ENCODE assay signal across 17 cellular contexts in the genomic region with DNA sequence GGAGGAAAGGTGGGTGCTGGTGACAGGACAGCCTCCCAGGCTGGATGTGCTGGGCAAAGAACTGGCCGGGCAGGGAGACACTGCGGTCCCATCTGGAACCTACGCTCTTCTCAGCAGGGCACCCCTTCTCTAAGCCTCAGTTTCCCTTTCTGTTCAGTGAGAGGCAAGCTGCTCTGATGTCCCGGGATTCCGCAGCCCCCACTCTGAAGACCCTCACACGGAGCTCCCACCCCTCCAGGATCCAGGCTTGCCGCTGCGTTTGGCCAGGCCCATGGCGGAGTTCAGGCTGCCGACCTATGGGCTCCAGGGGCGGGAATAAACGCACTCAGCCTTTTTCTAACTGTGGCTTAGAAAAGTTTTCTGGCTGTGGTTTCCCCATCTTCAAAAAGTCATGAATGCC. TPM values are rescaled to one million over a fixed set of nuclear protein-coding genes. Genes with fewer than 3 reads are reported as not detected.
DNase-seq lines count a peak whose midpoint lies in the region; ATAC-seq and TF ChIP-seq lines count a peak whose summit lies in the region.
"Had no signal": no experiment of that assay in that cellular context is flagged by ENCODE, and none has a peak within 500 bp of the region (broad histone marks: within the 10 kb centered on the region; RNA-seq: fewer than 3 reads in every experiment).

No MANE protein-coding gene starts in this region.

- H3K4ac ChIP-seq in IMR-90 (ENCODE audit: low read depth, low read length), result no peak overlapping the region

- H4K5ac ChIP-seq in IMR-90 (ENCODE audit: low read depth, low read length), result no peak overlapping the region

- H3K36me3 ChIP-seq in BLaER1, result peaks cover 8% of the 10 kb centered on the region; the same call in 1 of the 2 replicates
- H3K36me3 ChIP-seq in IMR-90 (ENCODE audit: control insufficient read depth, insufficient read depth, low read length), result no peaks in the 10 kb centered on the region
- H3K36me3 ChIP-seq in left ventricle myocardium inferior, result no peaks in the 10 kb centered on the region
- H3K36me3 ChIP-seq in skeletal muscle tissue (ENCODE audit: control insufficient read depth in 3 of 3, insufficient read depth in 3 of 3, low read length in 3 of 3), result no peaks in the 10 kb centered on the region

- no peak overlapping the region for H3K56ac ChIP-seq in IMR-90 (ENCODE audit: extremely low read depth, insufficient read depth, low read length)

- TF ChIP-seq POLR2A in IMR-90 (IDR thresholded peaks at IDR 0.05; ENCODE audit: low read depth, low read length) (no peak), lower leg skin (IDR thresholded peaks at IDR 0.05) (no peak)

- H2BK5ac ChIP-seq in IMR-90 (ENCODE audit: low read depth, low read length, poor library complexity, severe bottlenecking), result no peak overlapping the region

- H3K4me3 ChIP-seq in BLaER1, result no peak overlapping the region
- no peak overlapping the region for H3K4me3 ChIP-seq in IMR-90 (ENCODE audit: insufficient read depth, low read depth, low read length)
- H3K4me3 ChIP-seq in left ventricle myocardium inferior, result peak overlapping the region; percentile 49
- H3K4me3 ChIP-seq in skeletal muscle tissue (ENCODE audit: low read length in 3 of 3), result no peak overlapping the region
- H3K4me3 ChIP-seq in lower leg skin (ENCODE audit: low read depth, poor library complexity, severe bottlenecking), result no peak overlapping the region
- H3K4me3 ChIP-seq: GM23248, SK-N-MC had no signal

- H3K23ac ChIP-seq in IMR-90 (ENCODE audit: low read depth, low read length), result no peak overlapping the region

- no peak overlapping the region for H3K14ac ChIP-seq in IMR-90 (replicated peaks; ENCODE audit: low read depth, low read length)

- BruUV-seq in IMR-90 (replicated peaks; lab: Mats Ljungman, UMichigan), result no TSS peak

- no peak for TF ChIP-seq RAD21 in IMR-90 (IDR thresholded peaks at IDR 0.05; ENCODE audit: low read length)

- POLR2A ChIA-PET in IMR-90 (lab: Charles Lee; ENCODE audit: unreplicated experiment), result no interaction called here

- no peak overlapping the region for H4K91ac ChIP-seq in IMR-90 (ENCODE audit: insufficient read depth, low read depth, low read length)

- DNase-seq in IMR-90 (no peak), left ventricle myocardium inferior (no peak), NCI-H226 (no peak), GM13976 (ENCODE audit: low spot score) (no peak), lower leg skin (ENCODE audit: low spot score in 2 of 2) (no peak)
- DNase-seq: HCEC 1CT, KG1, NCI-H1436 treated with DMSO at 0.1 percent for 48 hours, NCI-H2029 treated with DMSO at 0.1 percent for 48 hours, NCI-H510A, NCI-H774, PC-3 had no signal

- dilution Hi-C loops in IMR-90 (cut with HindIII; ENCODE audit: low sequenced_read_pairs, unreplicated experiment), result no loop called here

- H2AK5ac ChIP-seq in IMR-90 (ENCODE audit: low read depth, low read length), result no peak overlapping the region

- no peak overlapping the region for H2BK15ac ChIP-seq in IMR-90 (ENCODE audit: low read depth, low read length)

- CTCF ChIA-PET in IMR-90 (lab: Yijun Ruan, JAX), result no interaction called here

- H3K4me2 ChIP-seq in BLaER1, result peak overlapping the region; percentile 98
- H3K4me2 ChIP-seq in IMR-90 (ENCODE audit: low read depth, low read length), result no peak overlapping the region

- peak overlapping the region; percentile 100; the same call in 1 of the 2 replicates for H3K9ac ChIP-seq in BLaER1
- no peak overlapping the region for H3K9ac ChIP-seq in IMR-90 (ENCODE audit: low read depth, low read length)
- H3K9ac ChIP-seq in skeletal muscle tissue (ENCODE audit: low read depth in 1 of 3, low read length in 3 of 3), result peak overlapping the region in 2 of 3 donors; percentile 86 to 93

- ATAC-seq in IMR-90 (ENCODE audit: low read depth), result no peak
- ATAC-seq: PC-3 had no signal

- H3K27ac ChIP-seq in BLaER1 (peak overlapping the region; percentile 100), IMR-90 (ENCODE audit: insufficient read depth, low read length) (no peak overlapping the region), left ventricle myocardium inferior (replicated peaks) (peak overlapping the region; percentile 98), skeletal muscle tissue (ENCODE audit: low read depth, low read length) (peak overlapping the region; percentile 100)

- H3K79me1 ChIP-seq in IMR-90 (ENCODE audit: low read depth in 1 of 2, low read length in 2 of 2), result no peaks in the 10 kb centered on the region

- in situ Hi-C loops in IMR-90 (cut with MboI; ENCODE audit: low sequenced_read_pairs), result no loop called here
- in situ Hi-C loops in GM13976 (cut with MboI; ENCODE audit: low sequenced_read_pairs, unreplicated experiment), result no loop called here

- H4K20me1 ChIP-seq in BLaER1, result no peaks in the 10 kb centered on the region
- H4K20me1 ChIP-seq in IMR-90 (ENCODE audit: insufficient read depth, low read length), result no peaks in the 10 kb centered on the region

- H2AFZ ChIP-seq in IMR-90 (replicated peaks; ENCODE audit: low read length, poor library complexity), result no peak overlapping the region

- 84% methylated on average over 8 of the region's 12 CpGs; no CpG with 5 or more reads in 1 of the 2 experiments for WGBS in IMR-90 (ENCODE audit: extremely low coverage in 2 of 2, insufficient read length in 1 of 2), 2 experiments
- WGBS in lower leg skin, 2 donors, result 82 to 83% methylated on average over 12 of the region's 12 CpGs

- H3K9me1 ChIP-seq in IMR-90 (ENCODE audit: insufficient read depth, low read length), result no peaks in the 10 kb centered on the region

- H2AK9ac ChIP-seq in IMR-90 (replicated peaks; ENCODE audit: low read depth, low read length, poor library complexity), result peak overlapping the region; percentile 5

- intact Hi-C loops in IMR-90 (cut with micrococcal nuclease), result no loop called here
- intact Hi-C loops in left ventricle myocardium inferior (cut with micrococcal nuclease), result no loop called here
- intact Hi-C loops in lower leg skin (cut with DNase I; ENCODE audit: low total_unique reads), result no loop called here

- H2BK120ac ChIP-seq in IMR-90 (ENCODE audit: low read depth, low read length), result no peak overlapping the region; the same call in 1 of the 2 replicates

- H4K8ac ChIP-seq in IMR-90 (ENCODE audit: low read depth in 2 of 2, low read length in 2 of 2), result no peak overlapping the region

- no peak overlapping the region for H3K18ac ChIP-seq in IMR-90 (ENCODE audit: low read depth, low read length)

- H3K4me1 ChIP-seq in BLaER1, result peaks cover 75% of the 10 kb centered on the region
- peaks cover 7% of the 10 kb centered on the region for H3K4me1 ChIP-seq in IMR-90 (ENCODE audit: control insufficient read depth, insufficient read depth, low read length)
- peaks cover 23% of the 10 kb centered on the region for H3K4me1 ChIP-seq in left ventricle myocardium inferior
- peaks cover 12 to 19% (median 19%) of the 10 kb centered on the region in 3 donors for H3K4me1 ChIP-seq in skeletal muscle tissue (ENCODE audit: control insufficient read depth in 3 of 3, insufficient read depth in 3 of 3, low read length in 3 of 3)

- no peak for TF ChIP-seq CTCF in IMR-90 (conservative IDR thresholded peaks at IDR 0.05; ENCODE audit: low read depth, low read length)
- TF ChIP-seq CTCF in left ventricle myocardium inferior (IDR thresholded peaks at IDR 0.05; ENCODE audit: borderline replicate concordance), result no peak
- TF ChIP-seq CTCF in GM13976 (IDR thresholded peaks at IDR 0.05; ENCODE audit: borderline replicate concordance, control extremely low read depth, extremely low read depth, insufficient read depth, missing control alignments), result no peak
- no peak for TF ChIP-seq CTCF in lower leg skin (IDR thresholded peaks at IDR 0.05)

- H3K27me3 ChIP-seq in BLaER1 (no peaks in the 10 kb centered on the region), IMR-90 (ENCODE audit: control insufficient read depth, insufficient read depth, low read length) (no peaks in the 10 kb centered on the region), left ventricle myocardium inferior (ENCODE audit: low read depth) (no peaks in the 10 kb centered on the region), skeletal muscle tissue (ENCODE audit: control insufficient read depth in 3 of 3, insufficient read depth in 3 of 3, low read length in 3 of 3) (peaks cover 0 to 3% (median 0%) of the 10 kb centered on the region in 3 donors)

- H2BK20ac ChIP-seq in IMR-90 (ENCODE audit: low read depth, low read length), result no peak overlapping the region

- H3K9me3 ChIP-seq in BLaER1 (peaks cover 15% of the 10 kb centered on the region), IMR-90 (ENCODE audit: control insufficient read depth, insufficient read depth, low read length) (peaks cover 7% of the 10 kb centered on the region), left ventricle myocardium inferior (replicated peaks) (peaks cover 10% of the 10 kb centered on the region), skeletal muscle tissue (ENCODE audit: control insufficient read depth in 3 of 3, low read length in 3 of 3) (no peaks in the 10 kb centered on the region)

RNA-seq across cellular contexts. Expression of gene INTS1, which starts 10.2 kb away (rescaled TPM):
- 9.3 and 10.0 TPM in 2 replicates for total RNA-seq in IMR-90 (2012; rRNA removed)
- 40.1 and 47.1 TPM in 2 replicates for polyA plus RNA-seq in IMR-90 (2012; rRNA removed)
- 32.2 and 35.8 TPM in 2 replicates for polyA plus RNA-seq in IMR-90 (2012; cell fraction: cytosol; rRNA removed)
- 80.3 and 296 TPM in 2 replicates for polyA plus RNA-seq in IMR-90 (2012; cell fraction: nucleus; rRNA removed; ENCODE audit: low replicate concordance)
- total RNA-seq in left ventricle myocardium inferior, result 29.9 TPM
- total RNA-seq in skeletal muscle tissue, result 16.7 TPM
- total RNA-seq in lower leg skin, result 10 to 100 TPM; 45.9 to 70.6 (median 60.3) TPM

RNA-seq across cellular contexts. Expression of gene MAFK, which starts 16.1 kb away (rescaled TPM):
- 16.4 and 19.2 TPM in 2 replicates for total RNA-seq in IMR-90 (2012; rRNA removed)
- 27.1 and 27.9 TPM in 2 replicates for polyA plus RNA-seq in IMR-90 (2012; rRNA removed)
- 9.3 and 16.3 TPM in 2 replicates for polyA plus RNA-seq in IMR-90 (2012; cell fraction: cytosol; rRNA removed)
- 216 and 262 TPM in 2 replicates for polyA plus RNA-seq in IMR-90 (2012; cell fraction: nucleus; rRNA removed; ENCODE audit: low replicate concordance)
- 76.5 TPM for total RNA-seq in left ventricle myocardium inferior
- 6.8 TPM for total RNA-seq in skeletal muscle tissue
- total RNA-seq in lower leg skin, result 10 to 100 TPM; 47.7 to 72.8 (median 52.3) TPM

RNA-seq across cellular contexts. Expression of gene TMEM184A, which starts 41.6 kb away (rescaled TPM):
- 0.28 and 0.36 TPM in 2 replicates for total RNA-seq in IMR-90 (2012; rRNA removed)
- polyA plus RNA-seq in IMR-90 (2012; rRNA removed), result 1.9 TPM in 2 replicates
- polyA plus RNA-seq in IMR-90 (2012; cell fraction: cytosol; rRNA removed), result 0.74 and 1.2 TPM in 2 replicates
- polyA plus RNA-seq in IMR-90 (2012; cell fraction: nucleus; rRNA removed; ENCODE audit: low replicate concordance), result 4.1 and 11.5 TPM in 2 replicates
- total RNA-seq in left ventricle myocardium inferior, result 0.36 TPM
- total RNA-seq in skeletal muscle tissue, result not detected
- total RNA-seq in lower leg skin, result 100 to 1,000 TPM in 3 of 4 donors, 10 to 100 TPM in 1; 70.5 to 177 (median 119) TPM
- total RNA-seq: CD4-positive, alpha-beta memory T cell; GM23248 had no signal
- polyA plus RNA-seq: CD4-positive, alpha-beta memory T cell; GM23248 had no signal

RNA-seq across cellular contexts. Expression of gene MICALL2, which starts 55.1 kb away (rescaled TPM):
- total RNA-seq in IMR-90 (2012; rRNA removed), result 6.1 and 6.6 TPM in 2 replicates
- polyA plus RNA-seq in IMR-90 (2012; rRNA removed), result 34.1 and 37.2 TPM in 2 replicates
- polyA plus RNA-seq in IMR-90 (2012; cell fraction: cytosol; rRNA removed), result 14.3 and 22.8 TPM in 2 replicates
- polyA plus RNA-seq in IMR-90 (2012; cell fraction: nucleus; rRNA removed; ENCODE audit: low replicate concordance), result 294 and 597 TPM in 2 replicates
- total RNA-seq in left ventricle myocardium inferior, result 8.3 TPM
- 3.1 TPM for total RNA-seq in skeletal muscle tissue
- 10 to 100 TPM; 10.4 to 17.0 (median 14.0) TPM for total RNA-seq in lower leg skin

RNA-seq across cellular contexts. Expression of gene PSMG3, which starts 55.4 kb away (rescaled TPM):
- 30.6 and 37.3 TPM in 2 replicates for total RNA-seq in IMR-90 (2012; rRNA removed)
- polyA plus RNA-seq in IMR-90 (2012; rRNA removed), result 52.5 and 54.1 TPM in 2 replicates
- polyA plus RNA-seq in IMR-90 (2012; cell fraction: cytosol; rRNA removed), result 44.0 and 63.2 TPM in 2 replicates
- 74.3 and 81.9 TPM in 2 replicates for polyA plus RNA-seq in IMR-90 (2012; cell fraction: nucleus; rRNA removed; ENCODE audit: low replicate concordance)
- total RNA-seq in left ventricle myocardium inferior, result 11.2 TPM
- total RNA-seq in skeletal muscle tissue, result 19.3 TPM
- 10 to 100 TPM; 38.2 to 73.2 (median 60.7) TPM for total RNA-seq in lower leg skin

Comparison
In these comparisons a context has a peak if more than half of its experiments do, and no peak if none do; other contexts are left out.
1. RNA of gene TMEM184A, which starts 41.6 kb away (total RNA-seq): 70.5 to 177 TPM in lower leg skin; 0.28 to 0.36 TPM in IMR-90, 0.36 TPM in left ventricle myocardium inferior (single experiment) and not detected in skeletal muscle tissue (single experiment); every median in the first group is over 10 times any median in the second.